ENCODE assay signal across 32 cellular contexts in genomic region chrX:20240201-20240600, GRCh38.
"Had no signal": no experiment of that assay in that cellular context is flagged by ENCODE, and none has a peak within 500 bp of the region (broad histone marks: within the 10 kb centered on the region; RNA-seq: fewer than 3 reads in every experiment).

No MANE protein-coding gene starts in this region.

- H3K36me3 ChIP-seq: breast epithelium, cardiac muscle cell, gastroesophageal sphincter had no signal

- H3K4me3 Mint-ChIP-seq: activated CD4-positive, alpha-beta memory T cell treated with anti-CD3 and anti-CD28 coated beads, Interleukin-2, amount 10 ng/mL, durations not matched to agents 7 days and 5 days; activated CD4-positive, alpha-beta T cell treated with anti-CD3 and anti-CD28 coated beads, Interleukin-2, amount 10 ng/mL, durations not matched to agents 7 days and 5 days; activated naive CD8-positive, alpha-beta T cell; activated T-cell treated with anti-CD3 and anti-CD28 coated beads, Interleukin-2, amount 50 U/mL, for 4 hours; activated T-helper 17 cell treated with anti-CD3 and anti-CD28 coated beads, Interleukin-2, amount 50 U/mL, for 72 hours; brain; dendritic cell treated with granulocyte-macrophage colony-stimulating factor and Interleukin-4, amounts not matched to agents 40 ng/mL and 50 ng/mL, for 4 days; endodermal cell; WTC11 had no signal

- H3K27ac Mint-ChIP-seq: activated CD4-positive, alpha-beta memory T cell treated with anti-CD3 and anti-CD28 coated beads, Interleukin-2, amount 10 ng/mL, durations not matched to agents 7 days and 5 days; activated CD4-positive, alpha-beta T cell treated with anti-CD3 and anti-CD28 coated beads, Interleukin-2, amount 10 ng/mL, durations not matched to agents 7 days and 5 days; activated naive CD8-positive, alpha-beta T cell; activated T-helper 17 cell treated with anti-CD3 and anti-CD28 coated beads, Interleukin-2, amount 50 U/mL, for 72 hours; brain; dendritic cell treated with granulocyte-macrophage colony-stimulating factor and Interleukin-4, amounts not matched to agents 40 ng/mL and 50 ng/mL, for 4 days; endodermal cell; WTC11 had no signal

- H3K4me3 ChIP-seq: breast epithelium, cardiac muscle cell, coronary artery, dorsolateral prefrontal cortex, gastroesophageal sphincter, heart right ventricle had no signal

- H3K9me3 Mint-ChIP-seq: activated CD4-positive, alpha-beta memory T cell treated with anti-CD3 and anti-CD28 coated beads, Interleukin-2, amount 10 ng/mL, durations not matched to agents 7 days and 5 days; activated T-helper 17 cell treated with anti-CD3 and anti-CD28 coated beads, Interleukin-2, amount 50 U/mL, for 72 hours; dendritic cell treated with granulocyte-macrophage colony-stimulating factor and Interleukin-4, amounts not matched to agents 40 ng/mL and 50 ng/mL, for 4 days had no signal

- H3K27me3 Mint-ChIP-seq: activated CD4-positive, alpha-beta memory T cell treated with anti-CD3 and anti-CD28 coated beads, Interleukin-2, amount 10 ng/mL, durations not matched to agents 7 days and 5 days; activated CD4-positive, alpha-beta T cell treated with anti-CD3 and anti-CD28 coated beads, Interleukin-2, amount 10 ng/mL, durations not matched to agents 7 days and 5 days; activated naive CD8-positive, alpha-beta T cell; activated T-helper 17 cell treated with anti-CD3 and anti-CD28 coated beads, Interleukin-2, amount 50 U/mL, for 72 hours; brain; dendritic cell treated with granulocyte-macrophage colony-stimulating factor and Interleukin-4, amounts not matched to agents 40 ng/mL and 50 ng/mL, for 4 days had no signal

- ATAC-seq: activated T-cell treated with anti-CD3 and anti-CD28 coated beads, Interleukin-2, amount 50 U/mL, for 4 hours; activated T-helper 17 cell treated with anti-CD3 and anti-CD28 coated beads, Interleukin-2, amount 50 U/mL, for 72 hours; esophagus mucosa; gastroesophageal sphincter; heart right ventricle; WTC11 had no signal

- H3K9me3 ChIP-seq: gastroesophageal sphincter had no signal

- H3K27ac ChIP-seq: breast epithelium, cardiac muscle cell, coronary artery, dorsolateral prefrontal cortex, gastroesophageal sphincter, heart right ventricle, VCaP had no signal

- H3K4me1 ChIP-seq: breast epithelium, gastroesophageal sphincter had no signal

- FAIRE-seq: TTC549 had no signal

- DNase-seq: activated CD4-positive, alpha-beta memory T cell treated with anti-CD3 and anti-CD28 coated beads, Interleukin-2, amount 10 ng/mL, durations not matched to agents 7 days and 5 days; activated CD4-positive, alpha-beta T cell treated with anti-CD3 and anti-CD28 coated beads for 1 hour; activated CD4-positive, alpha-beta T cell treated with anti-CD3 and anti-CD28 coated beads for 4 hours; activated CD4-positive, alpha-beta T cell treated with anti-CD3 and anti-CD28 coated beads, Interleukin-2, amount 10 ng/mL, durations not matched to agents 7 days and 5 days; activated CD4-positive, alpha-beta T cell treated with anti-CD3 and anti-CD28 coated beads, Interleukin-2, amount 50 U/mL, for 4 hours; activated effector memory CD4-positive, alpha-beta T cell treated with Interleukin-2 at 50 U/mL for 16 hours; activated gamma-delta T cell treated with Interleukin-2 at 50 U/mL for 16 hours; activated naive CD4-positive, alpha-beta T cell treated with anti-CD3 and anti-CD28 coated beads, Interleukin-2, amount 50 U/mL, for 16 hours; activated naive CD4-positive, alpha-beta T cell treated with Interleukin-2 at 50 U/mL for 16 hours; activated T-cell treated with anti-CD3 and anti-CD28 coated beads, Interleukin-2, amount 50 U/mL, for 4 hours; amygdala; aorta; central memory CD4-positive, alpha-beta T cell; cerebellar nuclear complex; dorsolateral prefrontal cortex; effector memory CD4-positive, alpha-beta T cell; endodermal cell; foreskin melanocyte; heart right ventricle; T-helper 2 cell had no signal

- H3K27me3 ChIP-seq: breast epithelium, cardiac muscle cell, gastroesophageal sphincter had no signal

- H3K4me1 Mint-ChIP-seq: brain had no signal
